ENCODE assay signal across 11 cellular contexts in the genomic region with DNA sequence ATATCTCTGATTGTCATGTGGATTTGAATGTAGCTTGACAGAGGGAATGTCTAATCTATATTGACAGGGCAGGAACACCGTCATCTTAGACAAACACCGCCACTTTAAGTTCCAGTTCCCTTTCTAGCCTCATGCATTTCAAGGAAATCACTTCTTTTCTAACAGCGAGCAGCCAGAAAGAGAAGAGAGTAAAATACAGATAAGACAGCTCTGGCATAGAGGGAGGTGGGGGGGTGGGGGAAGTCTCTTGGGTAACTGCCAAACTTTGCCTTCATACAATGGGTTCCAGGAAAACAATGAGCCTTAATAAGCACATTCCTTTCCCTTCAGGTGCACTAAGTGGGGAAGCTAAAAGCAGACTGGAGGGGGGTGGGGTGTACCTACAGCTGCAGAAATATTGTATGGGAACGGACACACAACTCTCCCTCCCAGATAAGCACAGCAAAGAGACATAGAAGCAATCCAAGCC. TPM values are rescaled to one million over a fixed set of nuclear protein-coding genes. Genes with fewer than 3 reads are reported as not detected.
DNase-seq lines count a peak whose midpoint lies in the region; ATAC-seq and TF ChIP-seq lines count a peak whose summit lies in the region.
"Had no signal": no experiment of that assay in that cellular context is flagged by ENCODE, and none has a peak within 500 bp of the region (broad histone marks: within the 10 kb centered on the region; RNA-seq: fewer than 3 reads in every experiment).

No MANE protein-coding gene starts in this region.

- TF ChIP-seq POLR2A in breast epithelium (IDR thresholded peaks at IDR 0.05), result no peak

- H3K9me3 Mint-ChIP-seq in Calu3 (ENCODE audit: low read depth, unreplicated experiment), result no peaks in the 10 kb centered on the region

- H3K4me1 ChIP-seq in breast epithelium, result no peaks in the 10 kb centered on the region
- no peaks in the 10 kb centered on the region for H3K4me1 ChIP-seq in muscle layer of duodenum (ENCODE audit: control insufficient read depth in 1 of 2, insufficient read depth in 2 of 2, low read length in 2 of 2)

- CTCF ChIA-PET in Calu3 (lab: Charles Lee), result interaction anchor here (0.5 to 2.5 kb wide), 6 partner anchors 12 to 262 kb away, joined by 3 to 25 read pairs (median 6); partner anchors contain the start of genes CASP8, STRADB and TRAK2

- no peak for ATAC-seq in HG03342 (IDR thresholded peaks at IDR 0.05; ENCODE audit: unreplicated experiment)

- peak; percentile 32 for DNase-seq in Calu3
- DNase-seq in NCI-H1105 treated with DMSO at 0.1 percent for 48 hours (lab: John Stamatoyannopoulos, UW), result peak; percentile 64
- DNase-seq in breast epithelium (ENCODE audit: low spot score in 2 of 2), result no peak
- DNase-seq in KG1 (lab: John Stamatoyannopoulos, UW), result no peak
- no peak for DNase-seq in T-helper 1 cell
- DNase-seq in NCI-H1436 (lab: John Stamatoyannopoulos, UW), result no peak
- DNase-seq: effector CD4-positive, alpha-beta T cell; T-helper 2 cell had no signal

- H3K27ac Mint-ChIP-seq in Calu3 (ENCODE audit: unreplicated experiment), result peak overlapping the region; percentile 67

- no peak overlapping the region for H3K4me3 Mint-ChIP-seq in Calu3 (ENCODE audit: low read depth, unreplicated experiment)

- H3K27ac ChIP-seq in breast epithelium, result peak overlapping the region; percentile 17 to 33
- H3K27ac ChIP-seq in muscle layer of duodenum (ENCODE audit: low read length), result peak overlapping the region; percentile 53
- H3K27ac ChIP-seq: HL-60 had no signal

- BruUV-seq in Calu3 (replicated peaks; lab: Mats Ljungman, UMichigan), result no TSS peak

- H3K4me3 ChIP-seq in breast epithelium (no peak overlapping the region), muscle layer of duodenum (ENCODE audit: low read depth in 1 of 2, low read length in 2 of 2) (no peak overlapping the region)

- no peaks in the 10 kb centered on the region for H3K27me3 Mint-ChIP-seq in Calu3 (ENCODE audit: unreplicated experiment)

- peaks cover 22% of the 10 kb centered on the region for H3K4me1 Mint-ChIP-seq in Calu3 (ENCODE audit: low read depth, unreplicated experiment)

- TF ChIP-seq CTCF in Calu3 (IDR thresholded peaks at IDR 0.05; ENCODE audit: unreplicated experiment), result no peak
- TF ChIP-seq CTCF in breast epithelium (IDR thresholded peaks at IDR 0.05), result no peak

- no peaks in the 10 kb centered on the region for H3K9me3 ChIP-seq in breast epithelium
- no peaks in the 10 kb centered on the region for H3K9me3 ChIP-seq in muscle layer of duodenum (ENCODE audit: control insufficient read depth in 1 of 2, low read length in 2 of 2)

- H3K36me3 Mint-ChIP-seq in Calu3 (ENCODE audit: insufficient read depth, unreplicated experiment), result peaks cover 17% of the 10 kb centered on the region

- intact Hi-C loops in Calu3 (cut with micrococcal nuclease; ENCODE audit: unreplicated experiment) (no loop called here), breast epithelium (cut with DNase I; ENCODE audit: low total_unique reads) (no loop called here)

- H3K27me3 ChIP-seq in breast epithelium (no peaks in the 10 kb centered on the region), muscle layer of duodenum (ENCODE audit: low read depth, low read length) (no peaks in the 10 kb centered on the region)

- H3K36me3 ChIP-seq in breast epithelium (no peaks in the 10 kb centered on the region), muscle layer of duodenum (ENCODE audit: control insufficient read depth in 1 of 2, insufficient read depth in 2 of 2, low read length in 2 of 2) (peaks cover 0 to 3% of the 10 kb centered on the region in 2 donors)

RNA-seq across cellular contexts. Expression of gene CASP10, which starts 37.2 kb away (rescaled TPM):
- total RNA-seq in Calu3 (2022) (21.4 and 22.5 TPM in 2 replicates), breast epithelium (10 to 100 TPM in 1 of 3 donors, 1 to 10 TPM in 2; 5.7 to 13.1 (median 9.6) TPM)

RNA-seq across cellular contexts. Expression of gene CASP8, which starts 40.2 kb away (rescaled TPM):
- total RNA-seq in Calu3 (2022) (67.1 and 87.6 TPM in 2 replicates), breast epithelium (10 to 100 TPM; 18.2 to 28.8 (median 21.3) TPM)

Comparison
In these comparisons a context has a peak if more than half of its experiments do, and no peak if none do; other contexts are left out.
1. DNase-seq: peak in Calu3 (single experiment) and NCI-H1105 treated with DMSO at 0.1 percent for 48 hours (single experiment); none in breast epithelium (0 of 2), KG1 (single experiment), T-helper 1 cell (0 of 5) and NCI-H1436 (single experiment).